ENCODE assay signal across 12 cellular contexts in genomic region chr21:27269646-27270045, GRCh38.
A peak's percentile ranks its signal among the peaks of the same experiment; 100 is the strongest.
DNase-seq lines count a peak whose midpoint lies in the region; ATAC-seq and TF ChIP-seq lines count a peak whose summit lies in the region.
"Had no signal": no experiment of that assay in that cellular context is flagged by ENCODE, and none has a peak within 500 bp of the region (broad histone marks: within the 10 kb centered on the region; RNA-seq: fewer than 3 reads in every experiment).

No MANE protein-coding gene starts in this region.

- H3K27ac ChIP-seq in AG04450 (ENCODE audit: low read depth, low read length) (no peak overlapping the region), stomach (peak overlapping the region in 2 of 5 donors; percentile 9 to 39)
- H3K27ac ChIP-seq: C4-2B, coronary artery had no signal

- no peak for TF ChIP-seq POLR2A in stomach (IDR thresholded peaks at IDR 0.05)

- ATAC-seq in HG02884 (IDR thresholded peaks at IDR 0.05; ENCODE audit: unreplicated experiment), result no peak
- ATAC-seq in GM21390 (IDR thresholded peaks at IDR 0.05; ENCODE audit: unreplicated experiment), result no peak
- ATAC-seq: GM12878 had no signal

- DNase-seq in AG04450 (ENCODE audit: low read depth, low spot score), result peak; percentile 69
- peak; percentile 86 for DNase-seq in HT1080 (ENCODE audit: low read depth)
- peak; percentile 100 for DNase-seq in amniotic epithelial cell (ENCODE audit: low read depth)
- peak; percentile 8 for DNase-seq in iPS-NIHi11 (ENCODE audit: low spot score)
- no peak for DNase-seq in stomach
- DNase-seq in middle frontal gyrus (ENCODE audit: extremely low spot score, low spot score), result no peak

- no peak for TF ChIP-seq EP300 in stomach (IDR thresholded peaks at IDR 0.05)

- H3K9me3 ChIP-seq in AG04450 (ENCODE audit: control insufficient read depth, insufficient read depth, low read length) (no peaks in the 10 kb centered on the region), stomach (no peaks in the 10 kb centered on the region)
- H3K9me3 ChIP-seq: ovary had no signal

- CTCF ChIA-PET in AG04450 (lab: Charles Lee), result no interaction called here

- TF ChIP-seq CTCF in AG04450 (IDR thresholded peaks at IDR 0.05; ENCODE audit: low read depth, low read length) (no peak), stomach (IDR thresholded peaks at IDR 0.05) (no peak)

- no peaks in the 10 kb centered on the region for H3K27me3 ChIP-seq in AG04450 (ENCODE audit: control insufficient read depth, insufficient read depth, low read length)
- no peaks in the 10 kb centered on the region for H3K27me3 ChIP-seq in stomach
- H3K27me3 ChIP-seq: ovary had no signal

- POLR2A ChIA-PET in AG04450 (lab: Yijun Ruan, JAX), result no interaction called here

- no peaks in the 10 kb centered on the region for H3K4me1 ChIP-seq in stomach

- H3K4me3 ChIP-seq in AG04450 (ENCODE audit: low read depth, low read length) (no peak overlapping the region), stomach (no peak overlapping the region)
- H3K4me3 ChIP-seq: coronary artery, GM12878, ovary had no signal

- intact Hi-C loops in stomach (cut with DNase I; ENCODE audit: low total_unique reads), result no loop called here

- no peaks in the 10 kb centered on the region for H3K36me3 ChIP-seq in stomach
- H3K36me3 ChIP-seq: ovary had no signal

Comparison
In these comparisons a context has a peak if more than half of its experiments do, and no peak if none do; other contexts are left out.
1. DNase-seq: peak in AG04450 (single experiment), HT1080 (single experiment), amniotic epithelial cell (single experiment) and iPS-NIHi11 (single experiment); none in stomach (single experiment) and middle frontal gyrus (single experiment).